Comparison of ENCODE assay signal across 24 cellular contexts in the genomic region with DNA sequence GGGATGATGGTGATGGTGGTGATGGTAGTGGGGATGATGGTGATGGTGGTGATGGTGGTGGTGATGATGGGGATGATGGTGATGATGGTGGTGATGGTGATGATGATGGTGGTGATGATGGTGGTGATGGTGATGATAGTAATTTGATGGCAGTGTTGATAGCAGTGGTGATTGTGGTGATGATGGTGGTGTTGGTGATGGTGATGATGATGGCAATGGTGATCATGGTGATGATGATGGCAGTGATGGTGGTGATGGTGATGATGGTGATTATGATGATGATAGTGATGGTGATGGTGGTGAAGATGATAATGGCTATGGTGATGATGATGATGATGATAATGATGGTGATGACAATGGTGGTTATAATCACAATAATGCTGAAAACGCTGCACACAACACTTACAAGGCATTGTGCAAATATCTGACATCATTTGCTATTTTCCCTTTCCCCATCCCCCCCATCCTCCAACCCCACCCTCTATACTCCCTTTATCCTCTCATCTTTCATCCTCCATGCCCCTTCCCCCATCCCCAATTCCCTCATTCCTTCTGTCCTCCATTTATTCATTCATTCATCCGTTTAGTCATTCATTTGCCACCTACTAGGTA.
"Had no signal": no experiment of that assay in that cellular context is flagged by ENCODE, and none has a peak within 500 bp of the region (broad histone marks: within the 10 kb centered on the region; RNA-seq: fewer than 3 reads in every experiment).

No MANE protein-coding gene starts in this region.

- H3K27ac Mint-ChIP-seq: mesothelial cell of epicardium; naive thymus-derived CD4-positive, alpha-beta T cell; natural killer cell treated with Interleukin-12 subunit alpha and Interleukin-12 subunit beta and Interleukin-15 and Interleukin-18, amount 100 ng/mL, for 72 hours; stimulated activated effector memory CD8-positive, alpha-beta T cell treated with anti-CD3 and anti-CD28 coated beads, Interleukin-12 subunit alpha, Interleukin-12 subunit beta, amount 100 ng/mL, for 72 hours; stimulated activated naive CD8-positive, alpha-beta T cell treated with anti-CD3 and anti-CD28 coated beads, Interleukin-15, Interleukin-2, amounts not matched to agents 100 ng/mL and 50 ng/mL, for 24 hours; type B pancreatic cell had no signal

- H3K4me3 ChIP-seq: left ventricle myocardium inferior, lung, mucosa of descending colon, pancreas, prostate gland, sigmoid colon, spleen, suprapubic skin, thoracic aorta, tibial artery, vagina had no signal

- H3K4me3 Mint-ChIP-seq: mesothelial cell of epicardium; naive thymus-derived CD4-positive, alpha-beta T cell; natural killer cell treated with Interleukin-12 subunit alpha and Interleukin-12 subunit beta and Interleukin-15 and Interleukin-18, amount 100 ng/mL, for 72 hours; stimulated activated effector memory CD8-positive, alpha-beta T cell treated with anti-CD3 and anti-CD28 coated beads, Interleukin-12 subunit alpha, Interleukin-12 subunit beta, amount 100 ng/mL, for 72 hours; stimulated activated naive CD8-positive, alpha-beta T cell treated with anti-CD3 and anti-CD28 coated beads, Interleukin-15, Interleukin-2, amounts not matched to agents 100 ng/mL and 50 ng/mL, for 24 hours; type B pancreatic cell had no signal

- H3K36me3 ChIP-seq: left ventricle myocardium inferior, pancreas, prostate gland, sigmoid colon, suprapubic skin, thoracic aorta, tibial artery, vagina had no signal

- H3K4me1 ChIP-seq: pancreas, prostate gland, sigmoid colon, suprapubic skin, tibial artery, vagina had no signal

- FAIRE-seq: pancreas, small intestine had no signal

- H3K27ac ChIP-seq: left ventricle myocardium inferior, pancreas, prostate gland, sigmoid colon, spleen, suprapubic skin, thoracic aorta, tibial artery, vagina had no signal

- H3K27me3 Mint-ChIP-seq: naive thymus-derived CD4-positive, alpha-beta T cell; natural killer cell treated with Interleukin-12 subunit alpha and Interleukin-12 subunit beta and Interleukin-15 and Interleukin-18, amount 100 ng/mL, for 72 hours; stimulated activated naive CD8-positive, alpha-beta T cell treated with anti-CD3 and anti-CD28 coated beads, Interleukin-15, Interleukin-2, amounts not matched to agents 100 ng/mL and 50 ng/mL, for 24 hours; type B pancreatic cell had no signal

- H3K27me3 ChIP-seq: pancreas, sigmoid colon, spleen, vagina had no signal

- H3K9me3 Mint-ChIP-seq: mesothelial cell of epicardium; naive thymus-derived CD4-positive, alpha-beta T cell; natural killer cell treated with Interleukin-12 subunit alpha and Interleukin-12 subunit beta and Interleukin-15 and Interleukin-18, amount 100 ng/mL, for 72 hours; stimulated activated effector memory CD8-positive, alpha-beta T cell treated with anti-CD3 and anti-CD28 coated beads, Interleukin-12 subunit alpha, Interleukin-12 subunit beta, amount 100 ng/mL, for 72 hours; stimulated activated naive CD8-positive, alpha-beta T cell treated with anti-CD3 and anti-CD28 coated beads, Interleukin-15, Interleukin-2, amounts not matched to agents 100 ng/mL and 50 ng/mL, for 24 hours; type B pancreatic cell had no signal

- H3K36me3 Mint-ChIP-seq: mesothelial cell of epicardium; natural killer cell treated with Interleukin-12 subunit alpha and Interleukin-12 subunit beta and Interleukin-15 and Interleukin-18, amount 100 ng/mL, for 72 hours; stimulated activated effector memory CD8-positive, alpha-beta T cell treated with anti-CD3 and anti-CD28 coated beads, Interleukin-12 subunit alpha, Interleukin-12 subunit beta, amount 100 ng/mL, for 72 hours; type B pancreatic cell had no signal

- H3K4me1 Mint-ChIP-seq: mesothelial cell of epicardium; stimulated activated effector memory CD8-positive, alpha-beta T cell treated with anti-CD3 and anti-CD28 coated beads, Interleukin-12 subunit alpha, Interleukin-12 subunit beta, amount 100 ng/mL, for 72 hours had no signal

- H3K9me3 ChIP-seq: mucosa of descending colon, pancreas, prostate gland, spleen, suprapubic skin, thoracic aorta, vagina had no signal

- DNase-seq: left ventricle myocardium inferior; mesendoderm; mucosa of descending colon; naive thymus-derived CD4-positive, alpha-beta T cell; nucleus accumbens; pancreas; retina; right cardiac atrium; sigmoid colon; small intestine; spleen; stimulated activated CD4-positive, alpha-beta T cell treated with anti-CD3 and anti-CD28 coated beads, Interleukin-4, amount 100 ng/mL, for 24 hours; stimulated activated naive CD4-positive, alpha-beta T cell; tibial artery had no signal

- ATAC-seq: mucosa of descending colon; naive thymus-derived CD4-positive, alpha-beta T cell; natural killer cell treated with Interleukin-12 subunit alpha and Interleukin-12 subunit beta and Interleukin-15 and Interleukin-18, amount 100 ng/mL, for 72 hours; pancreas; right cardiac atrium; stimulated activated effector memory CD8-positive, alpha-beta T cell treated with anti-CD3 and anti-CD28 coated beads, Interleukin-12 subunit alpha, Interleukin-12 subunit beta, amount 100 ng/mL, for 72 hours had no signal
